In genomic region chr1:170601866-170602265, GRCh38 we compare ENCODE assay signal across 26 cellular contexts.
"Had no signal": no experiment of that assay in that cellular context is flagged by ENCODE, and none has a peak within 500 bp of the region (broad histone marks: within the 10 kb centered on the region; RNA-seq: fewer than 3 reads in every experiment).

No MANE protein-coding gene starts in this region.

- H2AFZ ChIP-seq: hepatocyte had no signal

- H3K27me3 ChIP-seq: dorsolateral prefrontal cortex, esophagus muscularis mucosa, foreskin keratinocyte, gastroesophageal sphincter, heart left ventricle, hepatocyte, left lung had no signal

- H3K79me2 ChIP-seq: hepatocyte had no signal

- H3K4me2 ChIP-seq: hepatocyte had no signal

- H3K36me3 ChIP-seq: esophagus muscularis mucosa, gastroesophageal sphincter, heart left ventricle, left lung, lower lobe of right lung had no signal

- H3K4me3 ChIP-seq: coronary artery, dorsolateral prefrontal cortex, esophagus muscularis mucosa, gastroesophageal sphincter, heart left ventricle, hepatocyte, left lung, lower lobe of right lung had no signal

- H3K4me1 ChIP-seq: esophagus muscularis mucosa, foreskin keratinocyte, gastroesophageal sphincter, heart left ventricle, left lung, lower lobe of right lung had no signal

- FAIRE-seq: colon, endometrium, frontal cortex, kidney had no signal

- ATAC-seq: foreskin keratinocyte; gastroesophageal sphincter; heart left ventricle; left cardiac atrium; left lung; left ventricle myocardium superior; lower lobe of right lung; naive thymus-derived CD4-positive, alpha-beta T cell had no signal

- DNase-seq: dermis blood vessel endothelial cell; dorsolateral prefrontal cortex; effector CD4-positive, alpha-beta T cell; effector memory CD4-positive, alpha-beta T cell; foreskin keratinocyte; heart left ventricle; hypothalamus; immature natural killer cell; islet precursor cell; kidney; kidney glomerular epithelial cell; left cardiac atrium; left lung; left ventricle myocardium superior; lower lobe of right lung; mesenchymal stem cell; midbrain; naive thymus-derived CD4-positive, alpha-beta T cell had no signal

- H3K27ac ChIP-seq: coronary artery, dorsolateral prefrontal cortex, epithelial cell of prostate, esophagus muscularis mucosa, foreskin keratinocyte, gastroesophageal sphincter, heart left ventricle, hepatocyte, left lung, lower lobe of right lung had no signal
